9 cellular contexts compared by ENCODE assay signal in genomic region chr20:32539817-32540675, GRCh38. TPM values are rescaled to one million over a fixed set of nuclear protein-coding genes. Genes with fewer than 3 reads are reported as not detected.
DNase-seq lines count a peak whose midpoint lies in the region; ATAC-seq and TF ChIP-seq lines count a peak whose summit lies in the region.
"Had no signal": no experiment of that assay in that cellular context is flagged by ENCODE, and none has a peak within 500 bp of the region (broad histone marks: within the 10 kb centered on the region; RNA-seq: fewer than 3 reads in every experiment).

No MANE protein-coding gene starts in this region.

- H3K27me3 ChIP-seq in colonic mucosa: no peaks in the 10 kb centered on the region
- H3K27me3 ChIP-seq: cardiac muscle cell had no signal

- no peak for TF ChIP-seq CTCF in colonic mucosa (IDR thresholded peaks at IDR 0.05)

- intact Hi-C loops in colonic mucosa (cut with DNase I) (no loop called here), cardiac septum (cut with DNase I) (no loop called here)

- ATAC-seq in HG02678 (IDR thresholded peaks at IDR 0.05; ENCODE audit: unreplicated experiment) (peak; percentile 42), HG02623 (IDR thresholded peaks at IDR 0.05; ENCODE audit: unreplicated experiment) (no peak), GM18907 (IDR thresholded peaks at IDR 0.05; ENCODE audit: unreplicated experiment) (no peak)

- DNase-seq in activated CD4-positive, CD25-positive, alpha-beta regulatory T cell treated with anti-CD3 and anti-CD28 coated beads, Interleukin-2, amount 50 U/mL, for 72 hours: peak; percentile 65
- peak; percentile 44 for DNase-seq in colonic mucosa
- peak; percentile 59 for DNase-seq in stimulated activated CD8-positive, alpha-beta memory T cell treated with anti-CD3 and anti-CD28 coated beads, Interleukin-12 subunit alpha, Interleukin-12 subunit beta, amount 100 ng/mL, for 1 hour (ENCODE audit: low read depth)
- no peak for DNase-seq in SHP77 (lab: John Stamatoyannopoulos, UW)
- no peak for DNase-seq in cardiac septum (ENCODE audit: low spot score)

- peak overlapping the region; percentile 48 for H3K27ac ChIP-seq in colonic mucosa

- no peaks in the 10 kb centered on the region for H3K9me3 ChIP-seq in colonic mucosa

- no peaks in the 10 kb centered on the region for H3K36me3 ChIP-seq in colonic mucosa
- H3K36me3 ChIP-seq: cardiac muscle cell had no signal

- peaks cover 4% of the 10 kb centered on the region for H3K4me1 ChIP-seq in colonic mucosa

- H3K9ac ChIP-seq in colonic mucosa (ENCODE audit: low read depth in 2 of 2, low read length in 2 of 2): peak overlapping the region in 1 of 2 donors; percentile 63

- no peak overlapping the region for H3K4me3 ChIP-seq in colonic mucosa
- H3K4me3 ChIP-seq: cardiac muscle cell had no signal

RNA-seq across cellular contexts. Expression of gene NOL4L, which starts 45.1 kb away (rescaled TPM):
- total RNA-seq in colonic mucosa: 10 to 100 TPM; 54.2 to 58.0 TPM
- 10.4 TPM for total RNA-seq in cardiac septum

Comparison
In these comparisons a context has a peak if more than half of its experiments do, and no peak if none do; other contexts are left out.
1. DNase-seq: peak in activated CD4-positive, CD25-positive, alpha-beta regulatory T cell treated with anti-CD3 and anti-CD28 coated beads, Interleukin-2, amount 50 U/mL, for 72 hours (single experiment), colonic mucosa (single experiment) and stimulated activated CD8-positive, alpha-beta memory T cell treated with anti-CD3 and anti-CD28 coated beads, Interleukin-12 subunit alpha, Interleukin-12 subunit beta, amount 100 ng/mL, for 1 hour (single experiment); none in SHP77 (0 of 2) and cardiac septum (single experiment).